In genomic region chr4:186722856-186723206, GRCh38 we compare ENCODE assay signal across 9 cellular contexts. TPM values are rescaled to one million over a fixed set of nuclear protein-coding genes. Genes with fewer than 3 reads are reported as not detected.
DNase-seq lines count a peak whose midpoint lies in the region; ATAC-seq, FAIRE-seq and TF ChIP-seq lines count a peak whose summit lies in the region.
"Had no signal": no experiment of that assay in that cellular context is flagged by ENCODE, and none has a peak within 500 bp of the region (broad histone marks: within the 10 kb centered on the region; RNA-seq: fewer than 3 reads in every experiment).

No MANE protein-coding gene starts in this region.

- BruUV-seq in endothelial cell of umbilical vein (replicated peaks; lab: Mats Ljungman, UMichigan), result no TSS peak

- H3K9ac ChIP-seq in endothelial cell of umbilical vein (replicated peaks; ENCODE audit: extremely low read depth, insufficient read depth, low read length), result no peak overlapping the region

- DNase-seq in BE2C, result no peak
- no peak for DNase-seq in Jurkat, Clone E6-1 (ENCODE audit: low read depth, low spot score)
- no peak for DNase-seq in endothelial cell of umbilical vein (ENCODE audit: low read depth, low spot score)
- no peak for DNase-seq in nephron progenitor cell
- no peak for DNase-seq in DMS 273 (lab: John Stamatoyannopoulos, UW; ENCODE audit: unreplicated experiment)
- DNase-seq in cerebellar nuclear complex (lab: John Stamatoyannopoulos, UW), result no peak
- DNase-seq: Karpas-422 had no signal

- H3K4me3 ChIP-seq in BE2C (ENCODE audit: low read depth, low read length), result peak overlapping the region; percentile 36; the same call in 1 of the 2 replicates
- H3K4me3 ChIP-seq in Jurkat, Clone E6-1 (ENCODE audit: low read length), result peak overlapping the region; percentile 74
- H3K4me3 ChIP-seq in endothelial cell of umbilical vein (replicated peaks in 1 of 3; ENCODE audit: insufficient read depth in 1 of 3, low read depth in 1 of 3, low read length in 3 of 3), result peak overlapping the region in 2 of 3 experiments; percentile 2 to 61

- no peaks in the 10 kb centered on the region for H3K9me3 Mint-ChIP-seq in nephron progenitor cell

- peak overlapping the region; percentile 51 for H3K27ac Mint-ChIP-seq in nephron progenitor cell

- H3K9me3 ChIP-seq in BE2C, result no peaks in the 10 kb centered on the region
- H3K9me3 ChIP-seq in endothelial cell of umbilical vein (replicated peaks; ENCODE audit: control insufficient read depth, insufficient read depth, low read length), result no peaks in the 10 kb centered on the region

- TF ChIP-seq CTCF in BE2C (IDR thresholded peaks at IDR 0.05; ENCODE audit: low read depth, low read length) (no peak), endothelial cell of umbilical vein (IDR thresholded peaks at IDR 0.05; ENCODE audit: extremely low read depth in 1 of 2, insufficient read depth in 1 of 2, low read depth in 1 of 2, low read length in 2 of 2) (no peak), nephron progenitor cell (IDR thresholded peaks at IDR 0.05) (no peak)

- H4K20me1 ChIP-seq in endothelial cell of umbilical vein (replicated peaks; ENCODE audit: control insufficient read depth, extremely low read depth, insufficient read depth, low read length), result no peaks in the 10 kb centered on the region

- intact Hi-C loops in endothelial cell of umbilical vein (cut with micrococcal nuclease), result loop anchor here (10.0 kb wide), 1 partner anchor 362 kb away; no protein-coding TSS in a partner anchor

- peaks cover 21% of the 10 kb centered on the region for H3K4me1 Mint-ChIP-seq in nephron progenitor cell

- dilution Hi-C loops in endothelial cell of umbilical vein (cut with MboI; ENCODE audit: extremely low pct_ligation_motif_present, low sequenced_read_pairs), result no loop called here

- H3K27me3 ChIP-seq in BE2C (peaks cover 67% of the 10 kb centered on the region), endothelial cell of umbilical vein (ENCODE audit: control insufficient read depth in 2 of 2, insufficient read depth in 2 of 2, low read length in 2 of 2) (peaks cover 33 to 55% of the 10 kb centered on the region in 2 experiments)

- no peaks in the 10 kb centered on the region for H3K36me3 ChIP-seq in BE2C
- no peaks in the 10 kb centered on the region for H3K36me3 ChIP-seq in endothelial cell of umbilical vein (ENCODE audit: control insufficient read depth in 2 of 2, extremely low read depth in 1 of 2, insufficient read depth in 2 of 2, low read length in 2 of 2)

- CTCF ChIA-PET in endothelial cell of umbilical vein (lab: Charles Lee), result no interaction called here

- POLR2A ChIA-PET in endothelial cell of umbilical vein (lab: Charles Lee), result no interaction called here

- H3K27ac ChIP-seq in endothelial cell of umbilical vein (ENCODE audit: insufficient read depth, low read depth, low read length), result no peak overlapping the region

- no peaks in the 10 kb centered on the region for H3K79me2 ChIP-seq in endothelial cell of umbilical vein (ENCODE audit: control insufficient read depth, insufficient read depth, low read length)

- H2AFZ ChIP-seq in endothelial cell of umbilical vein (ENCODE audit: low read depth, low read length), result peak overlapping the region; percentile 94

- ATAC-seq in HG02623 (IDR thresholded peaks at IDR 0.05; ENCODE audit: unreplicated experiment), result no peak
- ATAC-seq in GM18502 (IDR thresholded peaks at IDR 0.05; ENCODE audit: poor library complexity, unreplicated experiment), result no peak

- TF ChIP-seq POLR2A in endothelial cell of umbilical vein (IDR thresholded peaks at IDR 0.05; ENCODE audit: low read depth, low read length), result no peak

- H3K36me3 Mint-ChIP-seq in nephron progenitor cell (ENCODE audit: low read depth), result no peaks in the 10 kb centered on the region

- peak overlapping the region; percentile 94 for H3K4me3 Mint-ChIP-seq in nephron progenitor cell

- peaks cover 5% of the 10 kb centered on the region for H3K27me3 Mint-ChIP-seq in nephron progenitor cell (ENCODE audit: low read depth, poor library complexity)

- H3K4me1 ChIP-seq in BE2C (no peaks in the 10 kb centered on the region), endothelial cell of umbilical vein (ENCODE audit: control insufficient read depth, extremely low read depth, insufficient read depth, low read length) (peaks cover 26% of the 10 kb centered on the region)

- no peak for FAIRE-seq in endothelial cell of umbilical vein (lab: Jason Lieb, UNC)

- no peaks in the 10 kb centered on the region for H3K9me1 ChIP-seq in endothelial cell of umbilical vein (replicated peaks; ENCODE audit: control insufficient read depth, extremely low read depth, insufficient read depth, low read length)

- H3K4me2 ChIP-seq in endothelial cell of umbilical vein (ENCODE audit: insufficient read depth, low read length), result no peak overlapping the region

TF ChIP-seq in endothelial cell of umbilical vein, 7 proteins besides CTCF, POLR2A, EP300 and RAD21:
- TF ChIP-seq, protein P1, sequence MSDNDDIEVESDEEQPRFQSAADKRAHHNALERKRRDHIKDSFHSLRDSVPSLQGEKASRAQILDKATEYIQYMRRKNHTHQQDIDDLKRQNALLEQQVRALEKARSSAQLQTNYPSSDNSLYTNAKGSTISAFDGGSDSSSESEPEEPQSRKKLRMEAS (IDR thresholded peaks at IDR 0.05; ENCODE audit: insufficient read depth, insufficient read length), result no peak
- no peak for TF ChIP-seq POLR2AphosphoS5 (IDR thresholded peaks at IDR 0.05; ENCODE audit: insufficient read depth, low read depth, low read length)
- no peak for TF ChIP-seq GATA2 (IDR thresholded peaks at IDR 0.05; ENCODE audit: insufficient read depth, insufficient read length, low read depth, low read length)
- TF ChIP-seq FOS (IDR thresholded peaks at IDR 0.05; ENCODE audit: borderline replicate concordance, insufficient read depth, low read length), result no peak
- TF ChIP-seq MYC (IDR thresholded peaks at IDR 0.05; ENCODE audit: low read depth, low read length), result no peak
- TF ChIP-seq JUN (IDR thresholded peaks at IDR 0.05; ENCODE audit: borderline replicate concordance, insufficient read depth, insufficient read length, low read depth), result no peak
- no peak for TF ChIP-seq EZH2 (IDR thresholded peaks at IDR 0.05; ENCODE audit: borderline replicate concordance, low read depth, low read length, severe bottlenecking)

RNA-seq across cellular contexts. Expression of gene FAT1, which starts 0.8 kb away (rescaled TPM):
- 0.45 TPM for polyA plus RNA-seq in BE2C (2012; ENCODE audit: insufficient read depth, insufficient read length, low read depth)
- 139 TPM for polyA plus RNA-seq in Jurkat, Clone E6-1 (2012; ENCODE audit: insufficient read depth, insufficient read length)
- 8.6 and 9.2 TPM in 2 replicates for total RNA-seq in endothelial cell of umbilical vein
- 9.8 and 10.4 TPM in 2 replicates for polyA plus RNA-seq in endothelial cell of umbilical vein
- polyA plus RNA-seq in endothelial cell of umbilical vein (2011; cell fraction: cytosol; rRNA removed), result 8.7 and 9.1 TPM in 2 replicates
- 18.6 and 25.1 TPM in 2 replicates for polyA plus RNA-seq in endothelial cell of umbilical vein (2011; cell fraction: nucleus; rRNA removed)
- 6.4 and 6.9 TPM in 2 replicates for polyA plus RNA-seq in endothelial cell of umbilical vein (2012)
- 105 and 107 TPM in 2 replicates for polyA minus RNA-seq in endothelial cell of umbilical vein
- polyA minus RNA-seq in endothelial cell of umbilical vein (2011; cell fraction: cytosol; rRNA and poly(A)+ RNA removed), result 75.8 TPM
- polyA minus RNA-seq in endothelial cell of umbilical vein (2011; cell fraction: nucleus; rRNA and poly(A)+ RNA removed), result 55.9 and 66.5 TPM in 2 replicates
